8 cellular contexts compared by ENCODE assay signal in the genomic region with DNA sequence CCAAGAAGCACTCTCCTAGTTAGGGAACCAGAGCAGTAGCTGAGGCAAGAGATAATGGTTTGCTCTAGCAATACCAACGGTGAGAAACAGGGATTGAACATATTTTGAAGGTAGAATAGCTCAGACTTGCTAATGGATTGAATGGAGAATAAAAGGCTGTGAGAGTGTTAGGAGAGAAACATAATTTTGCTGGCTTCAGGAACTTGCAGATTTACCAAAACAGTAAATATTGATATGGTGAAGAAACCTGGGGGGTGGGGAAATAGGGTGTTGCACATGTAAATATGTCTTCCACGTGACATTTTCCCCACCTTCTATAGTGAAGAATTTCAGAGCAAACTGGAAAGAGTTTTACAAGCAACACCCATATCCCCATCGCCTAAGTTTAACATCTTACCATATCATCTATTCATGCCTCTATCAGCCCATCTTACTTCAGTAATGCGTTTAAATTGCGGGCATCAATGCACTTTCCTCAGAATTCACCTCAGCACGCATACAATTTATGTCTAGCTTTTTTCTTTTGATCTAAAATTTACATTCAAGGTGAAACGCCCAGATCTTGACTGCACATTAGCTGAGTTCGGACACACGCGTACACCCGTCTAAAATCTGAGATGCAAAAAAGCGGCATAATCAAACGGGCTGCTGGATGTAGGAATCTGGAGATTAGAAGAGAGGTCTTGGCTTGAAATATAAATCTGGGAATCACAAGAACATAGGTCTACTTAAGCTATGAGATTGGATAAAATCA. TPM values are rescaled to one million over a fixed set of nuclear protein-coding genes. Genes with fewer than 3 reads are reported as not detected.
A peak's percentile ranks its signal among the peaks of the same experiment; 100 is the strongest.
DNase-seq lines count a peak whose midpoint lies in the region; ATAC-seq and TF ChIP-seq lines count a peak whose summit lies in the region.

No MANE protein-coding gene starts in this region.

- H2AFZ ChIP-seq in Loucy (ENCODE audit: low read length) = peak overlapping the region; percentile 98
- peak overlapping the region; percentile 21 for H2AFZ ChIP-seq in neural progenitor cell (replicated peaks)

- peaks cover 18 to 38% (median 24%) of the 10 kb centered on the region in 4 donors for H3K4me1 Mint-ChIP-seq in CD4-positive, CD25-positive, alpha-beta regulatory T cell
- H3K4me1 Mint-ChIP-seq in neural progenitor cell = peaks cover 24% of the 10 kb centered on the region

- peak overlapping the region; percentile 93 for H3K27ac ChIP-seq in CD4-positive, CD25-positive, alpha-beta regulatory T cell (ENCODE audit: insufficient read depth, low read length, poor library complexity, severe bottlenecking)
- peak overlapping the region; percentile 100 for H3K27ac ChIP-seq in neural progenitor cell

- no peaks in the 10 kb centered on the region for H3F3A ChIP-seq in Loucy (ENCODE audit: low read depth)
- H3F3A ChIP-seq in neural progenitor cell (ENCODE audit: low read depth) = peaks cover 34% of the 10 kb centered on the region

- H3K9me2 ChIP-seq in Loucy (replicated peaks; ENCODE audit: low read depth, low read length) = no peaks in the 10 kb centered on the region

- peaks cover 30% of the 10 kb centered on the region for H3K27me3 Mint-ChIP-seq in CD4-positive, CD25-positive, alpha-beta regulatory T cell
- peaks cover 12% of the 10 kb centered on the region for H3K27me3 Mint-ChIP-seq in neural progenitor cell (ENCODE audit: insufficient read depth, low read depth)

- peaks cover 4% of the 10 kb centered on the region for H4K20me1 ChIP-seq in Loucy (ENCODE audit: insufficient read depth, low read length, poor library complexity, severe bottlenecking)
- no peaks in the 10 kb centered on the region for H4K20me1 ChIP-seq in neural progenitor cell (ENCODE audit: low read depth)

- DNase-seq in CD4-positive, CD25-positive, alpha-beta regulatory T cell = peak in 2 of 3 donors; percentile 5 to 15
- DNase-seq in dermis blood vessel endothelial cell (peak; percentile 25), neural progenitor cell (ENCODE audit: low spot score) (no peak), GM03348 (ENCODE audit: low spot score) (no peak), occipital lobe (lab: John Stamatoyannopoulos, UW) (no peak)
- DNase-seq in activated effector memory CD4-positive, alpha-beta T cell treated with anti-CD3 and anti-CD28 coated beads, Interleukin-2, amount 50 U/mL, for 16 hours = no peak
- no peak for DNase-seq in effector CD8-positive, alpha-beta T cell (lab: John Stamatoyannopoulos, UW)

- H3K27me3 ChIP-seq in CD4-positive, CD25-positive, alpha-beta regulatory T cell (ENCODE audit: control insufficient read depth, insufficient read depth, low read length) = no peaks in the 10 kb centered on the region
- H3K27me3 ChIP-seq in Loucy (ENCODE audit: insufficient read depth, low read length, poor library complexity, severe bottlenecking) = no peaks in the 10 kb centered on the region
- no peaks in the 10 kb centered on the region for H3K27me3 ChIP-seq in neural progenitor cell

- no peaks in the 10 kb centered on the region for H3K36me3 ChIP-seq in CD4-positive, CD25-positive, alpha-beta regulatory T cell (ENCODE audit: control insufficient read depth, insufficient read depth, low read length)
- no peaks in the 10 kb centered on the region for H3K36me3 ChIP-seq in Loucy (ENCODE audit: insufficient read depth, low read length)
- no peaks in the 10 kb centered on the region for H3K36me3 ChIP-seq in neural progenitor cell

- peak overlapping the region; percentile 72 for H3K4me3 ChIP-seq in CD4-positive, CD25-positive, alpha-beta regulatory T cell (ENCODE audit: low read depth, low read length)
- peak overlapping the region; percentile 91 for H3K4me3 ChIP-seq in Loucy (ENCODE audit: low read length, poor library complexity, severe bottlenecking)
- H3K4me3 ChIP-seq in neural progenitor cell = peak overlapping the region; percentile 77

- no peak for ATAC-seq in CD4-positive, CD25-positive, alpha-beta regulatory T cell (ENCODE audit: low read depth in 2 of 2)

- no peaks in the 10 kb centered on the region for H3K9me3 Mint-ChIP-seq in CD4-positive, CD25-positive, alpha-beta regulatory T cell
- peaks cover 1% of the 10 kb centered on the region for H3K9me3 Mint-ChIP-seq in neural progenitor cell

- H3K36me3 Mint-ChIP-seq in CD4-positive, CD25-positive, alpha-beta regulatory T cell = peaks cover 8% of the 10 kb centered on the region
- H3K36me3 Mint-ChIP-seq in neural progenitor cell = peaks cover 3% of the 10 kb centered on the region

- H3K4me2 ChIP-seq in Loucy (ENCODE audit: low read depth, low read length, poor library complexity, severe bottlenecking) (peak overlapping the region; percentile 84), neural progenitor cell (peak overlapping the region; percentile 98)

- H3K9ac ChIP-seq in Loucy (ENCODE audit: low read depth, low read length, poor library complexity, severe bottlenecking) = peak overlapping the region; percentile 77
- H3K9ac ChIP-seq in neural progenitor cell = peak overlapping the region; percentile 76

- H3K4me1 ChIP-seq in CD4-positive, CD25-positive, alpha-beta regulatory T cell (ENCODE audit: control insufficient read depth, insufficient read depth, low read length, poor library complexity, severe bottlenecking) = peaks cover 18% of the 10 kb centered on the region
- H3K4me1 ChIP-seq in Loucy (ENCODE audit: insufficient read depth, low read length, poor library complexity, severe bottlenecking) = peaks cover 21% of the 10 kb centered on the region
- peaks cover 22% of the 10 kb centered on the region for H3K4me1 ChIP-seq in neural progenitor cell

- H3K27ac Mint-ChIP-seq in CD4-positive, CD25-positive, alpha-beta regulatory T cell = peak overlapping the region; percentile 85 to 94 (median 89)
- H3K27ac Mint-ChIP-seq in neural progenitor cell = peak overlapping the region; percentile 95

- H3K79me2 ChIP-seq in Loucy (ENCODE audit: insufficient read depth, low read length) = peaks cover 21% of the 10 kb centered on the region
- peaks cover 30% of the 10 kb centered on the region for H3K79me2 ChIP-seq in neural progenitor cell (ENCODE audit: low read depth)

- TF ChIP-seq CTCF in Loucy (conservative IDR thresholded peaks at IDR 0.05; ENCODE audit: low read length) (no peak), neural progenitor cell (IDR thresholded peaks at IDR 0.05) (no peak)

- H3K9me3 ChIP-seq in CD4-positive, CD25-positive, alpha-beta regulatory T cell (ENCODE audit: control insufficient read depth in 2 of 2, low read length in 2 of 2) = no peaks in the 10 kb centered on the region
- H3K9me3 ChIP-seq in Loucy (ENCODE audit: insufficient read depth, low read depth, low read length) (no peaks in the 10 kb centered on the region), neural progenitor cell (ENCODE audit: low read depth) (no peaks in the 10 kb centered on the region)

- peak overlapping the region; percentile 82 to 91 (median 86) for H3K4me3 Mint-ChIP-seq in CD4-positive, CD25-positive, alpha-beta regulatory T cell
- H3K4me3 Mint-ChIP-seq in neural progenitor cell = peak overlapping the region; percentile 90

RNA-seq across cellular contexts. Expression of gene NR1D2, which starts 0.9 kb away (rescaled TPM):
- total RNA-seq in CD4-positive, CD25-positive, alpha-beta regulatory T cell = 113 TPM
- polyA plus RNA-seq in CD4-positive, CD25-positive, alpha-beta regulatory T cell = 10 to 100 TPM; 35.9 to 47.5 (median 43.9) TPM
- total RNA-seq in dermis blood vessel endothelial cell (46.3 and 50.5 TPM in 2 replicates), neural progenitor cell (ENCODE audit: low replicate concordance) (28.9 and 43.7 TPM in 2 replicates), occipital lobe (41.5 TPM)

RNA-seq across cellular contexts. Expression of gene RPL15, which starts 27.3 kb away (rescaled TPM):
- total RNA-seq in CD4-positive, CD25-positive, alpha-beta regulatory T cell = 1,532 TPM
- polyA plus RNA-seq in CD4-positive, CD25-positive, alpha-beta regulatory T cell = 1,000 to 10,000 TPM; 3,663 to 5,496 (median 4,603) TPM
- total RNA-seq in dermis blood vessel endothelial cell (1,782 and 3,418 TPM in 2 replicates), neural progenitor cell (ENCODE audit: low replicate concordance) (5,928 and 7,186 TPM in 2 replicates), occipital lobe (2,822 TPM)

RNA-seq across cellular contexts. Expression of gene NKIRAS1, which starts 27.4 kb away (rescaled TPM):
- total RNA-seq in CD4-positive, CD25-positive, alpha-beta regulatory T cell = 2.1 TPM
- 1 to 10 TPM; 3.6 to 5.8 (median 4.1) TPM for polyA plus RNA-seq in CD4-positive, CD25-positive, alpha-beta regulatory T cell
- total RNA-seq in dermis blood vessel endothelial cell (6.0 and 6.8 TPM in 2 replicates), neural progenitor cell (ENCODE audit: low replicate concordance) (17.3 and 30.9 TPM in 2 replicates), occipital lobe (36.5 TPM)

Comparison
In these comparisons a context has a peak if more than half of its experiments do, and no peak if none do; other contexts are left out.
1. DNase-seq: peak in CD4-positive, CD25-positive, alpha-beta regulatory T cell (2 of 3) and dermis blood vessel endothelial cell (single experiment); none in neural progenitor cell (single experiment), activated effector memory CD4-positive, alpha-beta T cell treated with anti-CD3 and anti-CD28 coated beads, Interleukin-2, amount 50 U/mL, for 16 hours (single experiment), effector CD8-positive, alpha-beta T cell (single experiment), GM03348 (single experiment) and occipital lobe (single experiment).
2. Peak in every context shown above with its lines, with median percentiles within 50 percentile points of each other: H3K4me3 ChIP-seq.